Comparison of ENCODE assay signal across 8 cellular contexts in the genomic region with DNA sequence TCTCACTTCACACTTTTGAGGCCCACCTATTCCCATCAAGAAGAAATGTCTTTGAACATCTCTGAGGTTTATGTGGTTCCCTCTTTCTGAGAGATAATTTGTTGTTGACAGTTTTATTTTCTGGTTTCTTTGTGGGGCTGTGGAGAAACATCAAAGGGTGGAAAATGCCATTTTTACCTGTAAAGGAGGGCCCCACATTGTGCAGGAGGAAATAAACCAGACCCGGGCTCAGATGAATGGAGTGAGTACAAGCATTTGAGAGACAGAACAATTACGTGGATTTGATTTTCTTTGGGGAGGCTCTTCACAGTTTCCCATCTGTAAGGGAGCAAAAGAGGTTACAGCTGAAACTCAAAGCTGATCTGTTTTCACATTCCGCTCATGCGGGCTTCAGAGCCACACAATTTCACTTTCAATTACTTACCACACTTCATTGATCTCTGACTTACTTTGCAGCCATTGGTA. TPM values are rescaled to one million over a fixed set of nuclear protein-coding genes. Genes with fewer than 3 reads are reported as not detected.
DNase-seq lines count a peak whose midpoint lies in the region; ATAC-seq and TF ChIP-seq lines count a peak whose summit lies in the region.

No MANE protein-coding gene starts in this region.

- peak overlapping the region in 8 of 11 experiments; percentile 0 to 30 (median 11); a peak in 7 of 22 replicates for H3K4me2 ChIP-seq in BLaER1 treated with 17β-estradiol and CSF1 and Interleukin-3, amounts not matched to agents 10 nM and 100 nM
- H3K4me2 ChIP-seq in OCI-LY7 (ENCODE audit: low read length), result no peak overlapping the region

- no TSS peak for BruUV-seq in OCI-LY7 (replicated peaks; lab: Mats Ljungman, UMichigan)

- intact Hi-C loops in OCI-LY7 (cut with micrococcal nuclease; ENCODE audit: unreplicated experiment), result no loop called here

- H3K27me3 Mint-ChIP-seq in activated T-cell treated with anti-CD3 and anti-CD28 coated beads, Interleukin-2, amount 50 U/mL, for 72 hours (ENCODE audit: low read depth), result peaks cover 14% of the 10 kb centered on the region

- ATAC-seq in GM19023 (IDR thresholded peaks at IDR 0.05; ENCODE audit: unreplicated experiment) (peak; percentile 67), HG02943 (IDR thresholded peaks at IDR 0.05; ENCODE audit: low read depth, unreplicated experiment) (peak; percentile 76)
- ATAC-seq in activated T-cell treated with anti-CD3 and anti-CD28 coated beads, Interleukin-2, amount 50 U/mL, for 72 hours (replicated peaks in 1 of 2), result peak; percentile 71 to 81

- peak overlapping the region; percentile 63 to 67 for H3K4me3 Mint-ChIP-seq in activated T-cell treated with anti-CD3 and anti-CD28 coated beads, Interleukin-2, amount 50 U/mL, for 72 hours

- no peak for TF ChIP-seq CTCF in OCI-LY7 (conservative IDR thresholded peaks at IDR 0.05; ENCODE audit: low read length)

- H3K9me3 ChIP-seq in BLaER1 treated with 17β-estradiol and CSF1 and Interleukin-3, amounts not matched to agents 10 nM and 100 nM (replicated peaks in 1 of 11), result peaks cover 0 to 7% (median 5%) of the 10 kb centered on the region in 11 experiments; a peak in 9 of 22 replicates
- H3K9me3 ChIP-seq in OCI-LY7 (ENCODE audit: low read length), result no peaks in the 10 kb centered on the region

- H3K36me3 ChIP-seq in BLaER1 treated with 17β-estradiol and CSF1 and Interleukin-3, amounts not matched to agents 10 nM and 100 nM, result peaks cover 35 to 52% (median 43%) of the 10 kb centered on the region in 11 experiments
- H3K36me3 ChIP-seq in OCI-LY7 (ENCODE audit: insufficient read depth, low read length), result peaks cover 40% of the 10 kb centered on the region

- H3K36me3 Mint-ChIP-seq in activated T-cell treated with anti-CD3 and anti-CD28 coated beads, Interleukin-2, amount 50 U/mL, for 72 hours (ENCODE audit: insufficient read depth in 2 of 2), result peaks cover 0 to 13% of the 10 kb centered on the region in 2 donors

- H3K27me3 ChIP-seq in BLaER1 treated with 17β-estradiol and CSF1 and Interleukin-3, amounts not matched to agents 10 nM and 100 nM, result no peaks in the 10 kb centered on the region

- POLR2A ChIA-PET in OCI-LY7 (lab: Charles Lee), result interaction anchor here (1.2 kb wide), 1 partner anchor 44 kb away, joined by 3 read pairs; no protein-coding TSS in a partner anchor

- H3K27ac ChIP-seq in BLaER1 treated with 17β-estradiol and CSF1 and Interleukin-3, amounts not matched to agents 10 nM and 100 nM, result no peak overlapping the region
- no peak overlapping the region for H3K27ac ChIP-seq in OCI-LY7 (ENCODE audit: low read depth, low read length, poor library complexity, severe bottlenecking)

- peak; percentile 35 to 39 for DNase-seq in activated T-cell treated with anti-CD3 and anti-CD28 coated beads, Interleukin-2, amount 50 U/mL, for 72 hours
- DNase-seq in DMS53 (lab: John Stamatoyannopoulos, UW) (no peak), NCI-H2081 treated with DMSO at 0.1 percent for 48 hours (lab: John Stamatoyannopoulos, UW) (no peak), OCI-LY7 (ENCODE audit: low spot score) (no peak), SHP77 (lab: John Stamatoyannopoulos, UW) (no peak)

- H3K79me2 ChIP-seq in OCI-LY7 (ENCODE audit: insufficient read depth, low read depth, low read length), result no peaks in the 10 kb centered on the region

- H3K9me2 ChIP-seq in OCI-LY7 (ENCODE audit: insufficient read depth, low read length), result no peaks in the 10 kb centered on the region

- H3K9ac ChIP-seq in BLaER1 treated with 17β-estradiol and CSF1 and Interleukin-3, amounts not matched to agents 10 nM and 100 nM, result no peak overlapping the region; a peak in 1 of 22 replicates

- H3K27ac Mint-ChIP-seq in activated T-cell treated with anti-CD3 and anti-CD28 coated beads, Interleukin-2, amount 50 U/mL, for 72 hours, result peak overlapping the region; percentile 21

- H3K9me3 Mint-ChIP-seq in activated T-cell treated with anti-CD3 and anti-CD28 coated beads, Interleukin-2, amount 50 U/mL, for 72 hours, result no peaks in the 10 kb centered on the region

- peaks cover 63% of the 10 kb centered on the region for H3K4me1 Mint-ChIP-seq in activated T-cell treated with anti-CD3 and anti-CD28 coated beads, Interleukin-2, amount 50 U/mL, for 72 hours (ENCODE audit: low read depth)

- CTCF ChIA-PET in OCI-LY7 (lab: Charles Lee; ENCODE audit: unreplicated experiment), result no interaction called here

- peaks cover 36 to 73% (median 55%) of the 10 kb centered on the region in 11 experiments; a peak in 21 of 22 replicates for H4K20me1 ChIP-seq in BLaER1 treated with 17β-estradiol and CSF1 and Interleukin-3, amounts not matched to agents 10 nM and 100 nM
- H4K20me1 ChIP-seq in OCI-LY7 (ENCODE audit: insufficient read depth, low read length), result no peaks in the 10 kb centered on the region; the same call in 1 of the 2 replicates

- H3K4me1 ChIP-seq in BLaER1 treated with 17β-estradiol and CSF1 and Interleukin-3, amounts not matched to agents 10 nM and 100 nM, result peaks cover 10 to 65% (median 41%) of the 10 kb centered on the region in 10 experiments
- peaks cover 6% of the 10 kb centered on the region for H3K4me1 ChIP-seq in OCI-LY7 (ENCODE audit: insufficient read depth, low read length, poor library complexity, severe bottlenecking)

- H2AFZ ChIP-seq in OCI-LY7 (ENCODE audit: low read length), result no peak overlapping the region

- H3K4me3 ChIP-seq in BLaER1 treated with 17β-estradiol and CSF1 and Interleukin-3, amounts not matched to agents 10 nM and 100 nM, result no peak overlapping the region
- no peak overlapping the region for H3K4me3 ChIP-seq in OCI-LY7 (ENCODE audit: low read depth, low read length, poor library complexity, severe bottlenecking)

RNA-seq across cellular contexts. Expression of a gene that starts 29.8 kb away (rescaled TPM):
- total RNA-seq in activated T-cell treated with anti-CD3 and anti-CD28 coated beads, Interleukin-2, amount 50 U/mL, for 72 hours, result 10 to 100 TPM; 27.8 to 29.7 TPM
- 3.3 and 6.0 TPM in 2 replicates for total RNA-seq in OCI-LY7 (2014; rRNA removed; shearing (Covaris generic))
- 18.0 and 19.6 TPM in 2 replicates for total RNA-seq in OCI-LY7 (2022)

RNA-seq across cellular contexts. Expression of a gene that starts 39.5 kb away (rescaled TPM):
- total RNA-seq in activated T-cell treated with anti-CD3 and anti-CD28 coated beads, Interleukin-2, amount 50 U/mL, for 72 hours, result 1 to 10 TPM; 6.8 to 9.5 TPM
- 1.6 and 8.2 TPM in 2 replicates for total RNA-seq in OCI-LY7 (2014; rRNA removed; shearing (Covaris generic))
- 1.6 and 2.2 TPM in 2 replicates for total RNA-seq in OCI-LY7 (2022)

RNA-seq across cellular contexts. Expression of a gene that starts 45.2 kb away (rescaled TPM):
- total RNA-seq in activated T-cell treated with anti-CD3 and anti-CD28 coated beads, Interleukin-2, amount 50 U/mL, for 72 hours, result 1 to 10 TPM in 1 of 2 donors, under 1 TPM in 1; 0.72 to 1.1 TPM
- total RNA-seq in OCI-LY7 (2014; rRNA removed; shearing (Covaris generic)), result 0.09 and 0.36 TPM in 2 replicates
- 1.5 and 2.0 TPM in 2 replicates for total RNA-seq in OCI-LY7 (2022)

RNA-seq across cellular contexts. Expression of a gene that starts 53.8 kb away (rescaled TPM):
- total RNA-seq in activated T-cell treated with anti-CD3 and anti-CD28 coated beads, Interleukin-2, amount 50 U/mL, for 72 hours, result 100 to 1,000 TPM; 113 to 117 TPM
- total RNA-seq in OCI-LY7 (2014; rRNA removed; shearing (Covaris generic)), result 21.4 and 27.4 TPM in 2 replicates
- 1.7 and 2.6 TPM in 2 replicates for total RNA-seq in OCI-LY7 (2022)

Comparison
In these comparisons a context has a peak if more than half of its experiments do, and no peak if none do; other contexts are left out.
1. DNase-seq: peak in activated T-cell treated with anti-CD3 and anti-CD28 coated beads, Interleukin-2, amount 50 U/mL, for 72 hours (2 of 2); none in DMS53 (single experiment), NCI-H2081 treated with DMSO at 0.1 percent for 48 hours (single experiment), OCI-LY7 (single experiment) and SHP77 (0 of 2).
2. Peak in every context shown above with its lines, with median percentiles within 50 percentile points of each other: ATAC-seq.